8 cellular contexts compared by ENCODE assay signal in the genomic region with DNA sequence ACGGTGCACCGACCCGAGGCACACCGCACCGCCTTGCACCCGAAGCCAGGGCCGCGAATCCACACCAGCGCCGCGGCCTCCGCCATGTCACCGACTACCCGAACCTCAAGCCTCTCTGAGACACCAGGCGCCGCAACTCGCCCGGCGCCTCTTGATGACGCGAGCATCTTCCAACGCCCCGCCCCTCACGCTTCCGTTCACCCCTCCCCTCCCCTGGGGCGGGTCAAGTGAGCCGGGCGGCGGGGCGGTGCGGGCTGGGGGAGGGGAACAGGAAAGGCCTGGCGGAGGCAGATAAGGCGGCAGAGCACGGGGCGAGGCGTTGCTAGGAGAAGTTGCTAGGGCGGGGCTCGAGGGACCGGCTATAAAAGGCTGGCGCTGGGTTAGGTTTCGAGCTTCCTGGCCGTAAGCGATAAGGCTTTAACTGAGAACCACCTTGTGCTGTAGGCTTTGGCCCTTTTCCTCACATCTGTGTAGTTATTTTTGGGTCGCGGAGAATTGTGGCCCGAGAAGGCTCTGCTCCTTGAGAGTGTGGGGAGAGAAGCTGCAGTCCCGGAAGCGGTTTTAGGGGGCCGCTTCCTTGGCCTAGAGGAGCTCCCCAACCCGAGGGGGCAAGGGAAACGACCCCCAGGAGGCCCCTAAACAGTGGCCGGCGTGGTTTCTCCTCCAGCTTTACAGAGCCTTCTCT.
A peak's percentile ranks its signal among the peaks of the same experiment; 100 is the strongest.
DNase-seq lines count a peak whose midpoint lies in the region; ATAC-seq and TF ChIP-seq lines count a peak whose summit lies in the region.

A gene (minus strand): TSS at position 117 of the 685 bp plus-strand sequence. CDS start 31 bp downstream, at position 86.

- H3K4me3 Mint-ChIP-seq in central memory CD8-positive, alpha-beta T cell: peak within 1 kb of the TSS; percentile 98

- peak within 1 kb of the TSS; percentile 91 for H3K4me3 ChIP-seq in AG09309 (ENCODE audit: control insufficient read depth, low read depth, low read length)

- peaks cover 42% of the 10 kb centered on the region for H3K36me3 Mint-ChIP-seq in central memory CD8-positive, alpha-beta T cell (ENCODE audit: insufficient read depth)

- H3K27me3 Mint-ChIP-seq in central memory CD8-positive, alpha-beta T cell: no peaks in the 10 kb centered on the region

- peaks cover 68% of the 10 kb centered on the region for H3K4me1 Mint-ChIP-seq in central memory CD8-positive, alpha-beta T cell

- TF ChIP-seq CTCF in AG09309 (IDR thresholded peaks at IDR 0.05; ENCODE audit: control insufficient read depth, insufficient read depth, low read depth, low read length, missing control alignments): no peak

- H3K27ac Mint-ChIP-seq in central memory CD8-positive, alpha-beta T cell (ENCODE audit: low read depth): peak within 1 kb of the TSS; percentile 99

- ATAC-seq in GM19025 (IDR thresholded peaks at IDR 0.05; ENCODE audit: low read depth, unreplicated experiment): peak; percentile 78
- ATAC-seq in HG03342 (IDR thresholded peaks at IDR 0.05; ENCODE audit: unreplicated experiment): peak; percentile 77
- peak; percentile 83 for ATAC-seq in central memory CD8-positive, alpha-beta T cell (replicated peaks; ENCODE audit: extremely low read depth, poor library complexity, severe bottlenecking)

- peak; percentile 91 for DNase-seq in AG09309 (ENCODE audit: low read depth)
- peak; percentile 97 to 99 for DNase-seq in NCI-H446 (lab: John Stamatoyannopoulos, UW)
- peak; percentile 100 for DNase-seq in activated CD4-positive, CD25-positive, alpha-beta regulatory T cell treated with anti-CD3 and anti-CD28 coated beads, Interleukin-2, amount 50 U/mL, for 16 hours (ENCODE audit: low read depth, low spot score)
- peak; percentile 98 to 100 for DNase-seq in central memory CD8-positive, alpha-beta T cell (ENCODE audit: low spot score in 2 of 2)
- peak; percentile 100 for DNase-seq in islet precursor cell
- peak; percentile 99 to 100 (median 100) for DNase-seq in stimulated activated CD4-positive, alpha-beta T cell treated with anti-CD3 and anti-CD28 coated beads, Interleukin-12 subunit alpha, Interleukin-12 subunit beta, amount 100 ng/mL, for 48 hours (ENCODE audit: low read depth in 2 of 3, low spot score in 1 of 3)

- no peaks in the 10 kb centered on the region for H3K9me3 Mint-ChIP-seq in central memory CD8-positive, alpha-beta T cell

Comparison
In these comparisons a context has a peak if more than half of its experiments do, and no peak if none do; other contexts are left out.
1. Peak in every context shown above with its lines: DNase-seq, ATAC-seq and H3K4me3 ChIP-seq.